Comparison of ENCODE assay signal across 1 cellular context in the genomic region with DNA sequence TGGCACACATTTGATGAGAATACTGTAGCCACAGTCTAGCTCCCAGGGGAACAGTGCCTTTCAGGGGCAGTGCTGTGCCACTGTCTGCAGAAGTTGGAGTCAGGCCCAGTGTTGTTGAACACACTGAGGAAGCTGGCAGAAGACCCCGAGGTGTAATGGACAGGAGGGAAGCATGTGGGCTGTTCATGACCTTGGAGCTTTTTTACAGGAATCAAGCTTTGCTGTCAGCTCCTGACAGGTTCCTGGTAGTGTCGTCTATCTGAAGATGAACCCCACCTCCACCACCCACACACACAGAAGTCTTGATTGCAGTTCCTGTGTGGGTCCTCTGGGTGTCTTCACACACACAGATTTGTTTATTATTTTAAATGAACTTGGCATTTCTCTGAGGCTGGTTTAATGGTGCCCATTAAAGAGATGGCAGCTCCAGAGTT.
TF ChIP-seq lines count a peak whose summit lies in the region.

No MANE protein-coding gene starts in this region.

TF ChIP-seq in GM23338, 12 proteins besides CTCF, POLR2A, EP300 and RAD21 (continued from another document):
- TF ChIP-seq REST (IDR thresholded peaks at IDR 0.05; ENCODE audit: unreplicated experiment) (no peak), POLR2AphosphoS5 (IDR thresholded peaks at IDR 0.05; ENCODE audit: low read depth) (no peak), EZH2phosphoT487 (IDR thresholded peaks at IDR 0.05; ENCODE audit: unreplicated experiment) (no peak)
- TF ChIP-seq, protein P1, sequence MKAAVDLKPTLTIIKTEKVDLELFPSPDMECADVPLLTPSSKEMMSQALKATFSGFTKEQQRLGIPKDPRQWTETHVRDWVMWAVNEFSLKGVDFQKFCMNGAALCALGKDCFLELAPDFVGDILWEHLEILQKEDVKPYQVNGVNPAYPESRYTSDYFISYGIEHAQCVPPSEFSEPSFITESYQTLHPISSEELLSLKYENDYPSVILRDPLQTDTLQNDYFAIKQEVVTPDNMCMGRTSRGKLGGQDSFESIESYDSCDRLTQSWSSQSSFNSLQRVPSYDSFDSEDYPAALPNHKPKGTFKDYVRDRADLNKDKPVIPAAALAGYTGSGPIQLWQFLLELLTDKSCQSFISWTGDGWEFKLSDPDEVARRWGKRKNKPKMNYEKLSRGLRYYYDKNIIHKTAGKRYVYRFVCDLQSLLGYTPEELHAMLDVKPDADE (IDR thresholded peaks at IDR 0.05), result no peak
